1 cellular context compared by ENCODE assay signal in the genomic region with DNA sequence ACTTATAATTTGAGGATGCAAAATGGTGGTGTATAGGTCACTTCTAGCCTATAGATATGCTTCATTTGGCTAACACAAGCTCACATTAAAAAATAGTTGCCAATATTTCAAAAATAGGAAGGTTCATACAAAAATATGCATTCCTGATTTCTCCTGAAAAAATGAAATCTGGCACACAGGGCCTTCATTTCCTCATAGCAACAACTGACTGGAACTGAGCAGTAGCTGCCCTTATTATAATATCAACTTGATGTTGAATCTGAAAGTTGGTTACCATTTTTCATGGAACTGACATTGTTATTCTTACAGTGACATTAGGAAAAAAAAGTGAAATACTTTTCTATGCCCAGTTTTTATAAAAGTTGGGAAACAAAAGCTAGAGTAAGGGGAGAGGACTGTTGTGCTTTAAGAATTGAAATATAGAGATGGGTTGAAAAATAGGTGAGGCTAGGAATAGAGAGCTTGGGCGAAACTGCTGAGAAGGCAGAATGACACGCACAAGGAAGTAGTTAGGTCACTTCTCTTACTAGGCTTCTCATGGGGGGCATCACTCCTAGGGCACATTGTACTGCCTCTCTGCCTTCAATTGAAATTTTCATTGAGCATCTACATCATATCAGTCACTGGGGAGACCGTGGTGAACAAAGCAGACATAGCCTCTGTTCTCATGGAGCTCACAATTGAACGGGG.
TF ChIP-seq lines count a peak whose summit lies in the region.

No MANE protein-coding gene starts in this region.

TF ChIP-seq in SK-N-SH, 30 proteins besides CTCF, POLR2A, EP300 and RAD21 (continued from another document):
- TF ChIP-seq RFX5 (IDR thresholded peaks at IDR 0.05; ENCODE audit: low read length) (peak; percentile 85), NFIC (IDR thresholded peaks at IDR 0.05; ENCODE audit: borderline replicate concordance) (no peak), POLR2AphosphoS5 (IDR thresholded peaks at IDR 0.05; ENCODE audit: low read depth, low read length) (no peak)
- TF ChIP-seq, protein P1, sequence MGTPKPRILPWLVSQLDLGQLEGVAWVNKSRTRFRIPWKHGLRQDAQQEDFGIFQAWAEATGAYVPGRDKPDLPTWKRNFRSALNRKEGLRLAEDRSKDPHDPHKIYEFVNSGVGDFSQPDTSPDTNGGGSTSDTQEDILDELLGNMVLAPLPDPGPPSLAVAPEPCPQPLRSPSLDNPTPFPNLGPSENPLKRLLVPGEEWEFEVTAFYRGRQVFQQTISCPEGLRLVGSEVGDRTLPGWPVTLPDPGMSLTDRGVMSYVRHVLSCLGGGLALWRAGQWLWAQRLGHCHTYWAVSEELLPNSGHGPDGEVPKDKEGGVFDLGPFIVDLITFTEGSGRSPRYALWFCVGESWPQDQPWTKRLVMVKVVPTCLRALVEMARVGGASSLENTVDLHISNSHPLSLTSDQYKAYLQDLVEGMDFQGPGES (IDR thresholded peaks at IDR 0.05; ENCODE audit: low read depth, low read length): no peak
TF ChIP-seq in SK-N-SH: peak in this region for 1.
